ENCODE assay signal across 1 cellular context in genomic region chr1:11898831-11899467, GRCh38.
TF ChIP-seq lines count a peak whose summit lies in the region.

No MANE protein-coding gene starts in this region.

TF ChIP-seq in K562, 482 proteins besides CTCF, POLR2A, EP300 and RAD21 (continued from another document):
- TF ChIP-seq MBD1 (CRISPR knock-in tag; IDR thresholded peaks at IDR 0.05): no peak
- TF ChIP-seq EHMT2 (IDR thresholded peaks at IDR 0.05): peak; percentile 91
- peak; percentile 85; the same call in 1 of the 2 replicates for TF ChIP-seq TGIF2 (CRISPR knock-in tag; IDR thresholded peaks at IDR 0.05)
